9 cellular contexts compared by ENCODE assay signal in genomic region chr16:3058173-3059030, GRCh38. TPM values are rescaled to one million over a fixed set of nuclear protein-coding genes. Genes with fewer than 3 reads are reported as not detected.
A peak's percentile ranks its signal among the peaks of the same experiment; 100 is the strongest.
DNase-seq lines count a peak whose midpoint lies in the region; ATAC-seq and TF ChIP-seq lines count a peak whose summit lies in the region.
"Had no signal": no experiment of that assay in that cellular context is flagged by ENCODE, and none has a peak within 500 bp of the region (broad histone marks: within the 10 kb centered on the region; RNA-seq: fewer than 3 reads in every experiment).

No MANE protein-coding gene starts in this region.

- H3K27ac ChIP-seq in ovary: no peak overlapping the region

- no peak for TF ChIP-seq POLR2A in ovary (IDR thresholded peaks at IDR 0.05)

- 5 to 17% (median 6%) methylated on average over 27 to 76 of the region's 76 CpGs for WGBS in ovary, 3 donors

- H3K9me3 ChIP-seq in ovary: no peaks in the 10 kb centered on the region

- no peaks in the 10 kb centered on the region for H3K27me3 ChIP-seq in ovary

- peaks cover 35% of the 10 kb centered on the region for H3K36me3 Mint-ChIP-seq in activated naive CD4-positive, alpha-beta T cell treated with anti-CD3 and anti-CD28 coated beads, Interleukin-2, amount 10 ng/mL, durations not matched to agents 7 days and 5 days

- no peaks in the 10 kb centered on the region for H3K27me3 Mint-ChIP-seq in activated naive CD4-positive, alpha-beta T cell treated with anti-CD3 and anti-CD28 coated beads, Interleukin-2, amount 10 ng/mL, durations not matched to agents 7 days and 5 days

- peak; percentile 16 for DNase-seq in CD1c-positive myeloid dendritic cell (ENCODE audit: extremely low spot score)
- peak; percentile 85 for DNase-seq in GM20000 (ENCODE audit: low spot score)
- DNase-seq in NAMALWA (ENCODE audit: low spot score): peak; percentile 65
- DNase-seq in activated naive CD4-positive, alpha-beta T cell treated with anti-CD3 and anti-CD28 coated beads, Interleukin-2, amount 10 ng/mL, durations not matched to agents 7 days and 5 days: peak; percentile 74
- DNase-seq in Right ventricle myocardium inferior (ENCODE audit: missing footprints): peak; percentile 83
- peak in 4 of 5 donors; percentile 43 to 57 (median 54) for DNase-seq in ovary
- DNase-seq in COLO829 (ENCODE audit: low spot score): no peak

- TF ChIP-seq CTCF in GM20000 (IDR thresholded peaks at IDR 0.05; ENCODE audit: extremely low read depth, missing control alignments) (peak; percentile 69), ovary (IDR thresholded peaks at IDR 0.05) (no peak)

- H3K36me3 ChIP-seq in ovary: no peaks in the 10 kb centered on the region

- peak overlapping the region; percentile 96 for H3K4me3 Mint-ChIP-seq in activated naive CD4-positive, alpha-beta T cell treated with anti-CD3 and anti-CD28 coated beads, Interleukin-2, amount 10 ng/mL, durations not matched to agents 7 days and 5 days

- ATAC-seq in Right ventricle myocardium inferior (peak; percentile 8), GM19324 (IDR thresholded peaks at IDR 0.05; ENCODE audit: low FRiP score, unreplicated experiment) (no peak)

- CTCF ChIA-PET in activated naive CD4-positive, alpha-beta T cell treated with anti-CD3 and anti-CD28 coated beads, Interleukin-2, amount 10 ng/mL, durations not matched to agents 7 days and 5 days (lab: Charles Lee): interaction anchor here (0.9 to 6.5 kb wide), 13 partner anchors 8 to 111 kb away, joined by 3 to 131 read pairs (median 11); partner anchors contain the start of genes ZNF213 and ZSCAN10

- intact Hi-C loops in Right ventricle myocardium inferior (cut with DNase I) (loop anchor here (1.0 to 5.0 kb wide), 6 partner anchors 28 to 109 kb away; no protein-coding TSS in a partner anchor), ovary (cut with DNase I) (loop anchor here in 3 of 4 donors (5.0 to 10.0 kb wide), 2 partner anchors 106 to 109 kb away; no protein-coding TSS in a partner anchor)

- H3K4me1 ChIP-seq in ovary (ENCODE audit: insufficient read depth): peaks cover 8% of the 10 kb centered on the region

- no peak for TF ChIP-seq EP300 in ovary (IDR thresholded peaks at IDR 0.05)

- peak overlapping the region; percentile 85 for H3K4me3 ChIP-seq in ovary

- no peaks in the 10 kb centered on the region for H3K9me3 Mint-ChIP-seq in activated naive CD4-positive, alpha-beta T cell treated with anti-CD3 and anti-CD28 coated beads, Interleukin-2, amount 10 ng/mL, durations not matched to agents 7 days and 5 days

- peaks cover 81% of the 10 kb centered on the region for H3K4me1 Mint-ChIP-seq in activated naive CD4-positive, alpha-beta T cell treated with anti-CD3 and anti-CD28 coated beads, Interleukin-2, amount 10 ng/mL, durations not matched to agents 7 days and 5 days

- H3K27ac Mint-ChIP-seq in activated naive CD4-positive, alpha-beta T cell treated with anti-CD3 and anti-CD28 coated beads, Interleukin-2, amount 10 ng/mL, durations not matched to agents 7 days and 5 days: peak overlapping the region; percentile 94

RNA-seq across cellular contexts. Expression of gene IL32, which starts 7.0 kb away (rescaled TPM):
- total RNA-seq in Right ventricle myocardium inferior (57.8 TPM), ovary (10 to 100 TPM in 4 of 7 donors, 1 to 10 TPM in 3; 3.8 to 24.7 (median 10.6) TPM)
- 10 to 100 TPM; 23.9 to 54.9 TPM for polyA plus RNA-seq in ovary

RNA-seq across cellular contexts. Expression of gene MMP25, which starts 12.0 kb away (rescaled TPM):
- 1.7 TPM for total RNA-seq in Right ventricle myocardium inferior
- total RNA-seq in ovary: under 1 TPM in 6 of 7 donors, not detected in 1; 0.15 to 0.72 (median 0.61) TPM
- polyA plus RNA-seq in ovary: under 1 TPM; 0.17 to 0.59 TPM

RNA-seq across cellular contexts. Expression of gene BICDL2, which starts 21.7 kb away (rescaled TPM):
- total RNA-seq in Right ventricle myocardium inferior (not detected), ovary (10 to 100 TPM in 1 of 7 donors, 1 to 10 TPM in 2, under 1 TPM in 2, not detected in 2; 0.89 to 21.9 (median 1.7) TPM)
- polyA plus RNA-seq in ovary: under 1 TPM in 1 of 2 donors, not detected in 1; 0.02 TPM
- total RNA-seq: NCI-H460 had no signal

RNA-seq across cellular contexts. Expression of gene THOC6, which starts 34.6 kb away (rescaled TPM):
- total RNA-seq in Right ventricle myocardium inferior (12.9 TPM), ovary (10 to 100 TPM in 6 of 7 donors, 1 to 10 TPM in 1; 6.7 to 21.0 (median 15.6) TPM)
- 10 to 100 TPM in 1 of 2 donors, 1 to 10 TPM in 1; 3.5 to 14.3 TPM for polyA plus RNA-seq in ovary

RNA-seq across cellular contexts. Expression of gene HCFC1R1, which starts 34.7 kb away (rescaled TPM):
- total RNA-seq in Right ventricle myocardium inferior: 68.6 TPM
- total RNA-seq in ovary: 10 to 100 TPM; 15.9 to 73.1 (median 55.1) TPM
- 10 to 100 TPM; 27.5 to 82.0 TPM for polyA plus RNA-seq in ovary
